In the genomic region with DNA sequence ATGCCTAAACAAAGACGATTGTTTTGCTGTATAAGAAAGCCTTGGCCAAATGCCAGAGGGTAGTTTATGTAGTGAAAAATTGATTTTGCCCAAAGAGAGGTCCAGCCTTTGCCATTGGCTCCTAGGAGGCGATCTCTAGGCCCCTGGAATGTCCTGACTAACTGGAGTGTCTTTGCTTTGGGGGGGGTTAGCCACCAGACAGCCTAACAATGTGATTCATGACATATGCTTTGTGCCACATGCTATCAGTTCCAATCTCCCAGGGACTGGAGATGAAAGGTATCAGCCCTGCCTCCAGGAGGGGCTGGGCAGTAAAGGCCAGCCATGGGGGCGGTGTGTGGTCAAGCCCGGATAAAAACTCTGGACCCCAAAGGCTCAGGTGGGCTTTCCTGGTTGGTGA, we compare ENCODE assay signal across 20 cellular contexts.
"Had no signal": no experiment of that assay in that cellular context is flagged by ENCODE, and none has a peak within 500 bp of the region (broad histone marks: within the 10 kb centered on the region; RNA-seq: fewer than 3 reads in every experiment).

No MANE protein-coding gene starts in this region.

- H3K27ac ChIP-seq: SK-N-MC had no signal

- ATAC-seq: activated T-helper 17 cell treated with anti-CD3 and anti-CD28 coated beads, Interleukin-2, amount 50 U/mL, for 72 hours; WTC11 had no signal

- DNase-seq: activated CD4-positive, alpha-beta T cell treated with anti-CD3 and anti-CD28 coated beads for 48 hours; activated CD4-positive, alpha-beta T cell treated with anti-CD3 and anti-CD28 coated beads, Interleukin-2, amount 50 U/mL, for 4 hours; activated CD4-positive, CD25-positive, alpha-beta regulatory T cell treated with anti-CD3 and anti-CD28 coated beads, Interleukin-2, amount 50 U/mL, for 72 hours; activated gamma-delta T cell; activated naive CD4-positive, alpha-beta T cell treated with anti-CD3 and anti-CD28 coated beads for 36 hours; activated T-cell treated with anti-CD3 and anti-CD28 coated beads, Interleukin-2, amount 50 U/mL, for 48 hours; amygdala; central memory CD4-positive, alpha-beta T cell; KG1; NCI-H1092; NCI-H1417; NCI-H1930; NCI-H345; NCI-H510A; NCI-H526 treated with DMSO at 0.1 percent for 48 hours; NCI-H82; SW 1271 had no signal

- H3K4me3 ChIP-seq: SK-N-MC had no signal
